In genomic region chr15:79004336-79004735, GRCh38 we compare ENCODE assay signal across 7 cellular contexts.
DNase-seq lines count a peak whose midpoint lies in the region; ATAC-seq lines count a peak whose summit lies in the region.

No MANE protein-coding gene starts in this region.

- ATAC-seq in GM18498 (IDR thresholded peaks at IDR 0.05; ENCODE audit: unreplicated experiment) (peak; percentile 79), GM21576 (IDR thresholded peaks at IDR 0.05; ENCODE audit: unreplicated experiment) (peak; percentile 89)

- DNase-seq in HPDE6-E6E7 (ENCODE audit: extremely low spot score) (peak; percentile 79), UCSD-AML1 (lab: John Stamatoyannopoulos, UW; ENCODE audit: unreplicated experiment) (peak; percentile 48), iPS-NIHi11 (ENCODE audit: low spot score) (peak; percentile 46), T1000 (lab: John Stamatoyannopoulos, UW) (no peak), NCI-H128 (lab: John Stamatoyannopoulos, UW; ENCODE audit: unreplicated experiment) (no peak)

Comparison
In these comparisons a context has a peak if more than half of its experiments do, and no peak if none do; other contexts are left out.
1. DNase-seq: peak in HPDE6-E6E7 (single experiment), UCSD-AML1 (single experiment) and iPS-NIHi11 (single experiment); none in T1000 (single experiment) and NCI-H128 (single experiment).